19 cellular contexts compared by ENCODE assay signal in genomic region chr1:154614887-154615286, GRCh38. TPM values are rescaled to one million over a fixed set of nuclear protein-coding genes. Genes with fewer than 3 reads are reported as not detected.
DNase-seq lines count a peak whose midpoint lies in the region; ATAC-seq, FAIRE-seq and TF ChIP-seq lines count a peak whose summit lies in the region.
"Had no signal": no experiment of that assay in that cellular context is flagged by ENCODE, and none has a peak within 500 bp of the region (broad histone marks: within the 10 kb centered on the region; RNA-seq: fewer than 3 reads in every experiment).

No MANE protein-coding gene starts in this region.

- peaks cover 5% of the 10 kb centered on the region for H3K36me3 Mint-ChIP-seq in activated CD8-positive, alpha-beta memory T cell treated with anti-CD3 and anti-CD28 coated beads, Interleukin-2, amount 10 ng/mL, durations not matched to agents 7 days and 5 days
- peaks cover 5% of the 10 kb centered on the region for H3K36me3 Mint-ChIP-seq in astrocyte (ENCODE audit: low read depth, unreplicated experiment)
- H3K36me3 Mint-ChIP-seq in stimulated activated effector memory CD8-positive, alpha-beta T cell treated with anti-CD3 and anti-CD28 coated beads, Interleukin-12 subunit alpha, Interleukin-12 subunit beta, amount 100 ng/mL, for 72 hours, result peaks cover 31% of the 10 kb centered on the region

- H3K18ac ChIP-seq in neuronal stem cell (ENCODE audit: low read length), result no peak overlapping the region

- no peak overlapping the region for H2BK5ac ChIP-seq in neuronal stem cell (ENCODE audit: low read length)

- no peak overlapping the region for H3K4ac ChIP-seq in neuronal stem cell (ENCODE audit: low read length)

- no peak overlapping the region for H2AFZ ChIP-seq in astrocyte (ENCODE audit: low read depth, low read length)
- H2AFZ ChIP-seq in neuronal stem cell (ENCODE audit: low read length), result no peak overlapping the region

- no peak overlapping the region for H3K23ac ChIP-seq in neuronal stem cell (ENCODE audit: low read depth, low read length, poor library complexity)

- no peak overlapping the region for H2BK15ac ChIP-seq in neuronal stem cell (ENCODE audit: low read length)

- no peak for DNase-seq in activated CD8-positive, alpha-beta memory T cell treated with anti-CD3 and anti-CD28 coated beads, Interleukin-2, amount 10 ng/mL, durations not matched to agents 7 days and 5 days
- no peak for DNase-seq in activated CD8-positive, alpha-beta memory T cell treated with anti-CD3 and anti-CD28 coated beads for 24 hours
- peak; percentile 67 for DNase-seq in OCI-M1 (lab: John Stamatoyannopoulos, UW)
- no peak for DNase-seq in astrocyte (ENCODE audit: low read depth)
- DNase-seq in stimulated activated effector memory CD8-positive, alpha-beta T cell treated with anti-CD3 and anti-CD28 coated beads, Interleukin-12 subunit alpha, Interleukin-12 subunit beta, amount 100 ng/mL, for 72 hours (ENCODE audit: low spot score in 2 of 2), result no peak
- DNase-seq in NCI-H2029 (lab: John Stamatoyannopoulos, UW), result no peak
- DNase-seq in neuronal stem cell (ENCODE audit: low spot score), result no peak
- DNase-seq: DMS 273 treated with DMSO at 0.1 percent for 48 hours; effector memory CD4-positive, alpha-beta T cell; foreskin keratinocyte; HCEC 1CT; KBM-7; NK-92 treated with Interleukin-12 subunit alpha and Interleukin-12 subunit beta, amount 100 ng/mL, for 24 hours; right cardiac atrium; SHP77 treated with DMSO at 0.1 percent for 48 hours; stimulated activated CD4-positive, alpha-beta T cell treated with anti-CD3 and anti-CD28 coated beads, Interleukin-4, amount 100 ng/mL, for 24 hours had no signal

- H3K79me2 ChIP-seq in astrocyte (ENCODE audit: insufficient read depth, low read length), result peaks cover 94% of the 10 kb centered on the region

- H3K27me3 ChIP-seq in astrocyte (ENCODE audit: insufficient read depth, low read length), result no peaks in the 10 kb centered on the region
- no peaks in the 10 kb centered on the region for H3K27me3 ChIP-seq in neuronal stem cell (ENCODE audit: control insufficient read depth in 3 of 3, insufficient read depth in 3 of 3, low read depth in 1 of 3, low read length in 3 of 3)
- H3K27me3 ChIP-seq: foreskin keratinocyte, vagina had no signal

- H3K4me1 ChIP-seq in astrocyte (ENCODE audit: insufficient read depth, low read length) (peaks cover 8% of the 10 kb centered on the region), neuronal stem cell (ENCODE audit: control insufficient read depth in 2 of 2, insufficient read depth in 1 of 2, low read depth in 1 of 2, low read length in 2 of 2) (peaks cover 6 to 7% of the 10 kb centered on the region in 2 donors)
- H3K4me1 ChIP-seq: vagina had no signal

- H4K8ac ChIP-seq in neuronal stem cell (ENCODE audit: low read depth, low read length), result no peak overlapping the region

- no peaks in the 10 kb centered on the region for H3K9me3 Mint-ChIP-seq in activated CD8-positive, alpha-beta memory T cell treated with anti-CD3 and anti-CD28 coated beads, Interleukin-2, amount 10 ng/mL, durations not matched to agents 7 days and 5 days (ENCODE audit: low read depth)
- H3K9me3 Mint-ChIP-seq in astrocyte (ENCODE audit: unreplicated experiment), result no peaks in the 10 kb centered on the region
- H3K9me3 Mint-ChIP-seq in stimulated activated effector memory CD8-positive, alpha-beta T cell treated with anti-CD3 and anti-CD28 coated beads, Interleukin-12 subunit alpha, Interleukin-12 subunit beta, amount 100 ng/mL, for 72 hours, result no peaks in the 10 kb centered on the region

- CTCF ChIA-PET in activated CD8-positive, alpha-beta memory T cell treated with anti-CD3 and anti-CD28 coated beads, Interleukin-2, amount 10 ng/mL, durations not matched to agents 7 days and 5 days (lab: Charles Lee), result interaction anchor here (1.4 kb wide), 1 partner anchor 55 kb away, joined by 4 read pairs; no protein-coding TSS in a partner anchor

- no peak overlapping the region for H3K27ac ChIP-seq in astrocyte (ENCODE audit: low read depth, low read length)
- no peak overlapping the region for H3K27ac ChIP-seq in neuronal stem cell (replicated peaks; ENCODE audit: low read length)
- H3K27ac ChIP-seq: foreskin keratinocyte, vagina had no signal

- no CpG with 5 or more reads among the region's 6 CpGs for WGBS in neuronal stem cell (ENCODE audit: extremely low coverage in 2 of 2, insufficient read length in 2 of 2, insufficient replicate concordance in 1 of 2), 2 donors

- H2BK120ac ChIP-seq in neuronal stem cell (ENCODE audit: low read depth, low read length), result no peak overlapping the region

- no peak overlapping the region for H3K4me3 ChIP-seq in astrocyte (ENCODE audit: insufficient read depth, low read depth, low read length)
- no peak overlapping the region for H3K4me3 ChIP-seq in neuronal stem cell (ENCODE audit: low read length in 2 of 2)
- H3K4me3 ChIP-seq: vagina had no signal

- ATAC-seq in activated CD8-positive, alpha-beta memory T cell treated with anti-CD3 and anti-CD28 coated beads, Interleukin-2, amount 10 ng/mL, durations not matched to agents 7 days and 5 days, result no peak
- peak; percentile 36 for ATAC-seq in stimulated activated effector memory CD8-positive, alpha-beta T cell treated with anti-CD3 and anti-CD28 coated beads, Interleukin-12 subunit alpha, Interleukin-12 subunit beta, amount 100 ng/mL, for 72 hours
- ATAC-seq in GM18498 (IDR thresholded peaks at IDR 0.05; ENCODE audit: unreplicated experiment), result no peak
- ATAC-seq: foreskin keratinocyte, right cardiac atrium had no signal

- H3K4me2 ChIP-seq in astrocyte (ENCODE audit: low read length) (no peak overlapping the region), neuronal stem cell (ENCODE audit: insufficient read depth, low read length, poor library complexity, severe bottlenecking) (no peak overlapping the region)

- H3K9ac ChIP-seq in astrocyte (ENCODE audit: low read length), result no peak overlapping the region
- no peak overlapping the region for H3K9ac ChIP-seq in neuronal stem cell (ENCODE audit: low read depth, low read length, poor library complexity)

- no peak for FAIRE-seq in astrocyte (lab: Jason Lieb, UNC)
- FAIRE-seq: TTC549 had no signal

- H3K4me3 Mint-ChIP-seq in activated CD8-positive, alpha-beta memory T cell treated with anti-CD3 and anti-CD28 coated beads, Interleukin-2, amount 10 ng/mL, durations not matched to agents 7 days and 5 days, result no peak overlapping the region
- peak overlapping the region; percentile 23 for H3K4me3 Mint-ChIP-seq in astrocyte (ENCODE audit: unreplicated experiment)
- H3K4me3 Mint-ChIP-seq in stimulated activated effector memory CD8-positive, alpha-beta T cell treated with anti-CD3 and anti-CD28 coated beads, Interleukin-12 subunit alpha, Interleukin-12 subunit beta, amount 100 ng/mL, for 72 hours, result peak overlapping the region; percentile 5

- no peak overlapping the region for H3K14ac ChIP-seq in neuronal stem cell (ENCODE audit: low read length)

- H4K91ac ChIP-seq in neuronal stem cell (ENCODE audit: low read depth, low read length, poor library complexity), result no peak overlapping the region

- no peaks in the 10 kb centered on the region for H3K27me3 Mint-ChIP-seq in activated CD8-positive, alpha-beta memory T cell treated with anti-CD3 and anti-CD28 coated beads, Interleukin-2, amount 10 ng/mL, durations not matched to agents 7 days and 5 days
- H3K27me3 Mint-ChIP-seq in astrocyte (ENCODE audit: low read depth, unreplicated experiment), result no peaks in the 10 kb centered on the region

- peak overlapping the region; percentile 45 for H3K27ac Mint-ChIP-seq in activated CD8-positive, alpha-beta memory T cell treated with anti-CD3 and anti-CD28 coated beads, Interleukin-2, amount 10 ng/mL, durations not matched to agents 7 days and 5 days
- peak overlapping the region; percentile 62 for H3K27ac Mint-ChIP-seq in astrocyte (ENCODE audit: unreplicated experiment)
- H3K27ac Mint-ChIP-seq in stimulated activated effector memory CD8-positive, alpha-beta T cell treated with anti-CD3 and anti-CD28 coated beads, Interleukin-12 subunit alpha, Interleukin-12 subunit beta, amount 100 ng/mL, for 72 hours, result peak overlapping the region; percentile 70

- no peaks in the 10 kb centered on the region for H3K79me1 ChIP-seq in neuronal stem cell (ENCODE audit: low read depth, low read length)

- no peak overlapping the region for H2AK5ac ChIP-seq in neuronal stem cell (ENCODE audit: low read depth, low read length)

- H3K9me3 ChIP-seq in astrocyte (ENCODE audit: insufficient read depth, low read depth, low read length) (no peaks in the 10 kb centered on the region), neuronal stem cell (replicated peaks in 1 of 2; ENCODE audit: control insufficient read depth in 2 of 2, insufficient read depth in 1 of 2, low read depth in 1 of 2, low read length in 2 of 2) (no peaks in the 10 kb centered on the region)
- H3K9me3 ChIP-seq: vagina had no signal

- H4K20me1 ChIP-seq in astrocyte (ENCODE audit: insufficient read depth, low read length), result peaks cover 76% of the 10 kb centered on the region

- no peak overlapping the region for H2BK12ac ChIP-seq in neuronal stem cell (ENCODE audit: low read length)

- no peak for TF ChIP-seq CTCF in astrocyte (IDR thresholded peaks at IDR 0.05; ENCODE audit: insufficient read depth, low read depth, low read length)

- H3K4me1 Mint-ChIP-seq in activated CD8-positive, alpha-beta memory T cell treated with anti-CD3 and anti-CD28 coated beads, Interleukin-2, amount 10 ng/mL, durations not matched to agents 7 days and 5 days, result peaks cover 57% of the 10 kb centered on the region
- peaks cover 50% of the 10 kb centered on the region for H3K4me1 Mint-ChIP-seq in astrocyte (ENCODE audit: low read depth, unreplicated experiment)
- peaks cover 44% of the 10 kb centered on the region for H3K4me1 Mint-ChIP-seq in stimulated activated effector memory CD8-positive, alpha-beta T cell treated with anti-CD3 and anti-CD28 coated beads, Interleukin-12 subunit alpha, Interleukin-12 subunit beta, amount 100 ng/mL, for 72 hours

- H3K36me3 ChIP-seq in astrocyte (ENCODE audit: insufficient read depth, low read length), result peaks cover 5% of the 10 kb centered on the region
- peaks cover 0 to 18% of the 10 kb centered on the region in 2 donors for H3K36me3 ChIP-seq in neuronal stem cell (replicated peaks in 1 of 2; ENCODE audit: control insufficient read depth in 2 of 2, insufficient read depth in 2 of 2, low read length in 2 of 2)
- H3K36me3 ChIP-seq: vagina had no signal

RNA-seq across cellular contexts. Expression of gene ADAR, which starts 6.9 kb away (rescaled TPM):
- total RNA-seq in activated CD8-positive, alpha-beta memory T cell treated with anti-CD3 and anti-CD28 coated beads, Interleukin-2, amount 10 ng/mL, durations not matched to agents 7 days and 5 days, result 100 to 1,000 TPM; 369 to 434 TPM
- total RNA-seq in astrocyte, result 275 and 278 TPM in 2 replicates
- polyA plus RNA-seq in neuronal stem cell (2013, experiment 1 of 2), result 63.7 TPM
- polyA plus RNA-seq in neuronal stem cell (2013, experiment 2 of 2), result 66.8 TPM

RNA-seq across cellular contexts. Expression of gene CHRNB2, which starts 47.3 kb away (rescaled TPM):
- not detected for total RNA-seq in activated CD8-positive, alpha-beta memory T cell treated with anti-CD3 and anti-CD28 coated beads, Interleukin-2, amount 10 ng/mL, durations not matched to agents 7 days and 5 days
- total RNA-seq in astrocyte, result 0.20 and 0.24 TPM in 2 replicates
- 0.66 TPM for polyA plus RNA-seq in neuronal stem cell (2013, experiment 1 of 2)
- 0.51 TPM for polyA plus RNA-seq in neuronal stem cell (2013, experiment 2 of 2)
- total RNA-seq: right cardiac atrium had no signal

RNA-seq across cellular contexts. Expression of gene UBE2Q1, which starts 56.4 kb away (rescaled TPM):
- 100 to 1,000 TPM; 103 to 110 TPM for total RNA-seq in activated CD8-positive, alpha-beta memory T cell treated with anti-CD3 and anti-CD28 coated beads, Interleukin-2, amount 10 ng/mL, durations not matched to agents 7 days and 5 days
- total RNA-seq in astrocyte, result 85.3 and 85.4 TPM in 2 replicates
- 50.6 TPM for polyA plus RNA-seq in neuronal stem cell (2013, experiment 1 of 2)
- polyA plus RNA-seq in neuronal stem cell (2013, experiment 2 of 2), result 49.4 TPM
